In the genomic region with DNA sequence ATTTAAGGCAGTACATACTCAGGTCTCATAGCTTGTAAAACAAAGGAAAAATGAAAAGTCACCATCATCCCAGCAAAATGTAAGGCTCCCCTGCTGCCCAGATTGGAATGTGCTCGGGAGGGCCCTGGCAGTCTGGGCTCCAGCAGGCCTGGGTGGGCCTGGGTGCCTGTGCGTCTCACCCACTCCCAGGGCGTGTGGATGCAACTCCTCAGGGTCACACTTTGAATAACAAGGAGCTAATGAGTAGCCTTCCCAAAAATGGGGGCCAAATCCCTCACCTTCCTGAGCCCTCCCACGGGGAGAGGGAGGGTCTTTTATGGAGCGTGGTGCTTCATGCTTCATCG, we compare ENCODE assay signal across 23 cellular contexts. TPM values are rescaled to one million over a fixed set of nuclear protein-coding genes. Genes with fewer than 3 reads are reported as not detected.
"Had no signal": no experiment of that assay in that cellular context is flagged by ENCODE, and none has a peak within 500 bp of the region (broad histone marks: within the 10 kb centered on the region; RNA-seq: fewer than 3 reads in every experiment).

No MANE protein-coding gene starts in this region.

- H3K36me3 ChIP-seq: uterus had no signal

- H3K9me3 Mint-ChIP-seq: type B pancreatic cell had no signal

- H3K79me2 ChIP-seq: parathyroid adenoma had no signal

- H3K4me3 Mint-ChIP-seq: natural killer cell, type B pancreatic cell had no signal

- H3K9me3 ChIP-seq: esophagus muscularis mucosa, prostate gland, sigmoid colon had no signal

- DNase-seq: effector memory CD4-positive, alpha-beta T cell; foreskin fibroblast; head of caudate nucleus; kidney; left cardiac atrium; left ventricle myocardium superior; natural killer cell; sigmoid colon; stimulated activated CD4-positive, alpha-beta T cell treated with anti-CD3 and anti-CD28 coated beads, Interleukin-2, amount 100 ng/mL, for 24 hours; stimulated activated CD4-positive, alpha-beta T cell treated with anti-CD3 and anti-CD28 coated beads, Interleukin-4, amount 100 ng/mL, for 4 hours; stimulated activated naive CD4-positive, alpha-beta T cell; stomach; substantia nigra; uterus had no signal

- ATAC-seq: left cardiac atrium, left ventricle myocardium superior, natural killer cell had no signal

- H3K27ac Mint-ChIP-seq: type B pancreatic cell had no signal

- H3K4me1 ChIP-seq: parathyroid adenoma, prostate gland, uterus had no signal

- H3K27ac ChIP-seq: epithelial cell of prostate, hepatocyte, parathyroid adenoma, prostate gland, skin epidermis, stomach, uterus had no signal

- H3K4me2 ChIP-seq: hepatocyte had no signal

- H3K27me3 Mint-ChIP-seq: type B pancreatic cell had no signal

- H3K4me3 ChIP-seq: esophagus muscularis mucosa, hepatocyte, lung, prostate gland, sigmoid colon, skin epidermis, stomach, uterus had no signal

- H3K9ac ChIP-seq: parathyroid adenoma had no signal

- H3K27me3 ChIP-seq: esophagus muscularis mucosa, hepatocyte, sigmoid colon, stomach, uterus had no signal

- H2AFZ ChIP-seq: hepatocyte, parathyroid adenoma had no signal

RNA-seq across cellular contexts. Expression of gene FAM209A, which starts 10.8 kb away (rescaled TPM):
- total RNA-seq: hepatocyte, left cardiac atrium, left ventricle myocardium superior, omental fat pad had no signal

RNA-seq across cellular contexts. Expression of gene FAM209B, which starts 19.3 kb away (rescaled TPM):
- total RNA-seq: hepatocyte, kidney, left cardiac atrium, left ventricle myocardium superior, omental fat pad, sigmoid colon, stomach had no signal
